In genomic region chr5:16894236-16895057, GRCh38 we compare ENCODE assay signal across 8 cellular contexts. TPM values are rescaled to one million over a fixed set of nuclear protein-coding genes. Genes with fewer than 3 reads are reported as not detected.
DNase-seq lines count a peak whose midpoint lies in the region; ATAC-seq, FAIRE-seq and TF ChIP-seq lines count a peak whose summit lies in the region.

No MANE protein-coding gene starts in this region.

- H3K27me3 ChIP-seq in K562 (ENCODE audit: control insufficient read depth in 2 of 2, insufficient read depth in 2 of 2, low read length in 2 of 2), result peaks cover 4 to 15% of the 10 kb centered on the region in 2 experiments; a peak in 3 of 5 replicates

- H3K4me2 ChIP-seq in K562 (ENCODE audit: insufficient read depth, low read length), result no peak overlapping the region
- H3K4me2 ChIP-seq in OCI-LY7 (ENCODE audit: low read length), result no peak overlapping the region

- H4K20me1 ChIP-seq in K562 (replicated peaks; ENCODE audit: control insufficient read depth, insufficient read depth, low read length) (no peaks in the 10 kb centered on the region), OCI-LY7 (ENCODE audit: insufficient read depth, low read length) (no peaks in the 10 kb centered on the region)

- H3K4me1 ChIP-seq in K562 (replicated peaks in 1 of 2; ENCODE audit: control insufficient read depth in 2 of 2, insufficient read depth in 2 of 2, low read length in 2 of 2), result peaks cover 0 to 7% of the 10 kb centered on the region in 2 experiments; a peak in 2 of 5 replicates
- H3K4me1 ChIP-seq in mesodermal cell (ENCODE audit: control insufficient read depth, insufficient read depth, low read length, poor library complexity, severe bottlenecking), result peaks cover 78% of the 10 kb centered on the region
- no peaks in the 10 kb centered on the region for H3K4me1 ChIP-seq in OCI-LY7 (ENCODE audit: insufficient read depth, low read length, poor library complexity, severe bottlenecking)

- peak; percentile 84 for DNase-seq in DMS 273 (lab: John Stamatoyannopoulos, UW; ENCODE audit: unreplicated experiment)
- DNase-seq in NCI-H187 treated with DMSO at 0.1 percent for 48 hours (lab: John Stamatoyannopoulos, UW), result peak; percentile 27
- peak in 1 of 4 experiments; percentile 16 for DNase-seq in K562 (ENCODE audit: extremely low read depth in 1 of 4, low spot score in 3 of 4)
- DNase-seq in iPS-NIHi7 (ENCODE audit: extremely low spot score), result no peak
- DNase-seq in NOMO-1 treated with dmso at 0.1 percent for 144 hours (lab: John Stamatoyannopoulos, UW; ENCODE audit: unreplicated experiment), result no peak
- DNase-seq in OCI-LY7 (ENCODE audit: low spot score), result no peak

- CTCF ChIA-PET in K562 (lab: Yijun Ruan, JAX; ENCODE audit: low intra/inter-chr PET ratio) (no interaction called here), OCI-LY7 (lab: Charles Lee; ENCODE audit: unreplicated experiment) (no interaction called here)

- intact Hi-C loops in K562 (cut with micrococcal nuclease) (no loop called here), OCI-LY7 (cut with micrococcal nuclease; ENCODE audit: unreplicated experiment) (no loop called here)

- FAIRE-seq in K562 (lab: Jason Lieb, UNC), result peak; percentile 66

- no peaks in the 10 kb centered on the region for H3K9me2 ChIP-seq in OCI-LY7 (ENCODE audit: insufficient read depth, low read length)

- H3K9me3 ChIP-seq in K562 (replicated peaks; ENCODE audit: control insufficient read depth, insufficient read depth, low read depth, low read length) (no peaks in the 10 kb centered on the region), mesodermal cell (ENCODE audit: control insufficient read depth, low read length) (no peaks in the 10 kb centered on the region), OCI-LY7 (ENCODE audit: low read length) (no peaks in the 10 kb centered on the region)

- TF ChIP-seq CTCF in K562 (IDR thresholded peaks at IDR 0.05 in 2 of 3, conservative IDR thresholded peaks at IDR 0.05 in 1 of 3; ENCODE audit: insufficient read depth in 2 of 3, low read depth in 1 of 3, low read length in 3 of 3) (no peak), OCI-LY7 (conservative IDR thresholded peaks at IDR 0.05; ENCODE audit: low read length) (no peak)

- no peaks in the 10 kb centered on the region for H3K36me3 ChIP-seq in K562 (ENCODE audit: control insufficient read depth, insufficient read depth, low read length)
- peaks cover 10% of the 10 kb centered on the region for H3K36me3 ChIP-seq in mesodermal cell (ENCODE audit: control insufficient read depth, insufficient read depth, low read length)
- H3K36me3 ChIP-seq in OCI-LY7 (ENCODE audit: insufficient read depth, low read length), result no peaks in the 10 kb centered on the region

- no peaks in the 10 kb centered on the region for H3K9me1 ChIP-seq in K562 (ENCODE audit: control insufficient read depth, insufficient read depth, low read length)

- TF ChIP-seq EP300 in K562 (IDR thresholded peaks at IDR 0.05; ENCODE audit: low read length), result no peak

- no peak for TF ChIP-seq RAD21 in K562 (CRISPR knock-in tag; conservative IDR thresholded peaks at IDR 0.05 in 1 of 2, IDR thresholded peaks at IDR 0.05 in 1 of 2)

- no peak overlapping the region for H3K4me3 ChIP-seq in K562
- H3K4me3 ChIP-seq in mesodermal cell (ENCODE audit: extremely low read depth, insufficient read depth, low read length, poor library complexity, severe bottlenecking), result no peak overlapping the region
- no peak overlapping the region for H3K4me3 ChIP-seq in OCI-LY7 (ENCODE audit: low read depth, low read length, poor library complexity, severe bottlenecking)

- no peak for TF ChIP-seq POLR2A in K562 (conservative IDR thresholded peaks at IDR 0.05)

- H2AFZ ChIP-seq in K562 (ENCODE audit: low read depth, low read length) (no peak overlapping the region), OCI-LY7 (ENCODE audit: low read length) (no peak overlapping the region)

- no peak overlapping the region for H3K9ac ChIP-seq in K562 (ENCODE audit: insufficient read depth in 1 of 2, low read depth in 2 of 2, low read length in 2 of 2)

- ATAC-seq in K562 (peak; percentile 68), GM18520 (IDR thresholded peaks at IDR 0.05; ENCODE audit: unreplicated experiment) (no peak)

- POLR2A ChIA-PET in K562 (lab: Yijun Ruan, JAX) (no interaction called here), OCI-LY7 (lab: Charles Lee) (no interaction called here)

- WGBS in K562 (ENCODE audit: insufficient coverage, low coverage, missing lambda C conversion rate), result under 1% methylated on average over 13 of the region's 13 CpGs
- 69 to 75% methylated on average over 7 to 9 of the region's 13 CpGs for WGBS in mesodermal cell (ENCODE audit: insufficient coverage in 2 of 2), 2 experiments

- in situ Hi-C loops in K562 (cut with MboI), result no loop called here

- H3K79me2 ChIP-seq in K562 (ENCODE audit: control insufficient read depth, insufficient read depth, low read length) (no peaks in the 10 kb centered on the region), OCI-LY7 (ENCODE audit: insufficient read depth, low read depth, low read length) (no peaks in the 10 kb centered on the region)

- BruUV-seq in K562 (replicated peaks; lab: Mats Ljungman, UMichigan) (no TSS peak), OCI-LY7 (replicated peaks; lab: Mats Ljungman, UMichigan) (no TSS peak)

- no peak overlapping the region for H3K27ac ChIP-seq in K562 (ENCODE audit: extremely low read depth, low read depth, low read length)
- H3K27ac ChIP-seq in mesodermal cell (ENCODE audit: low read depth, low read length, severe bottlenecking), result peak overlapping the region; percentile 77
- no peak overlapping the region for H3K27ac ChIP-seq in OCI-LY7 (ENCODE audit: low read depth, low read length, poor library complexity, severe bottlenecking)

TF ChIP-seq in K562, 482 proteins besides CTCF, POLR2A, EP300 and RAD21 (continues in another document):
- TF ChIP-seq ZNF584 (CRISPR knock-in tag; IDR thresholded peaks at IDR 0.05; ENCODE audit: low read depth) (no peak), RERE (CRISPR knock-in tag; IDR thresholded peaks at IDR 0.05; ENCODE audit: borderline replicate concordance) (no peak), XRCC4 (IDR thresholded peaks at IDR 0.05; ENCODE audit: extremely low read depth, insufficient read depth, insufficient read length) (no peak)

RNA-seq across cellular contexts. Expression of gene MYO10, which starts 41.6 kb away (rescaled TPM):
- total RNA-seq in K562 (2011; cell fraction: chromatin; rRNA removed; ENCODE audit: low replicate concordance), result not detected in 2 replicates
- total RNA-seq in K562 (2011; cell fraction: nucleolus; rRNA removed), result not detected in 2 replicates
- total RNA-seq in K562 (2011; cell fraction: nucleoplasm; rRNA removed), result not detected in 2 replicates
- total RNA-seq in K562 (2014; rRNA removed), result not detected in 2 replicates
- total RNA-seq in K562 (2014; rRNA removed; fragmentation: Illumina TruSeq; extraction: Trizol), result not detected in 2 replicates
- 0.04 TPM in 1 of 2 replicates, not detected in the other for total RNA-seq in K562 (2015; rRNA removed; fragmentation: Illumina TruSeq; extraction: Trizol)
- 0.24 and 0.34 TPM in 2 replicates for total RNA-seq in K562 (2021)
- not detected in 2 replicates for polyA plus RNA-seq in K562 (2011; rRNA removed)
- 0.01 TPM in 1 of 2 replicates, not detected in the other for polyA plus RNA-seq in K562 (2011; cell fraction: cytosol; rRNA removed)
- polyA plus RNA-seq in K562 (2011; cell fraction: nucleus; rRNA removed), result not detected in 2 replicates
- polyA plus RNA-seq in K562 (2012), result 0.01 and 0.21 TPM in 2 replicates
- polyA plus RNA-seq in K562 (2014; fragmentation: Illumina TruSeq; extraction: Trizol), result 0.03 TPM in 1 of 2 replicates, not detected in the other
- polyA plus RNA-seq in K562 (2014; fragmentation: Nextera tagmentation; extraction: Ambion mirVana), result not detected
- 0.08 TPM in 1 of 2 replicates, not detected in the other for polyA plus RNA-seq in K562 (2014; rRNA removed)
- 0.12 TPM in 1 of 2 replicates, not detected in the other for polyA minus RNA-seq in K562 (2011; rRNA and poly(A)+ RNA removed)
- not detected in 2 replicates for polyA minus RNA-seq in K562 (2011; cell fraction: cytosol; rRNA and poly(A)+ RNA removed)
- under 0.01 and 0.11 TPM in 2 replicates for polyA minus RNA-seq in K562 (2011; cell fraction: nucleus; rRNA and poly(A)+ RNA removed)
- 86.3 TPM for polyA plus RNA-seq in mesodermal cell (2013, experiment 1 of 2)
- 80.2 TPM for polyA plus RNA-seq in mesodermal cell (2013, experiment 2 of 2)
- 0.03 TPM in 1 of 2 replicates, not detected in the other for total RNA-seq in OCI-LY7 (2014; rRNA removed; shearing (Covaris generic))
- 1.7 TPM in 2 replicates for total RNA-seq in OCI-LY7 (2022)

Comparison
In these comparisons a context has a peak if more than half of its experiments do, and no peak if none do; other contexts are left out.
1. DNase-seq: peak in DMS 273 (single experiment) and NCI-H187 treated with DMSO at 0.1 percent for 48 hours (single experiment); none in iPS-NIHi7 (single experiment), NOMO-1 treated with dmso at 0.1 percent for 144 hours (single experiment) and OCI-LY7 (single experiment).